18 cellular contexts compared by ENCODE assay signal in genomic region chr17:49468827-49469385, GRCh38. TPM values are rescaled to one million over a fixed set of nuclear protein-coding genes. Genes with fewer than 3 reads are reported as not detected.
"Had no signal": no experiment of that assay in that cellular context is flagged by ENCODE, and none has a peak within 500 bp of the region (broad histone marks: within the 10 kb centered on the region; RNA-seq: fewer than 3 reads in every experiment).

No MANE protein-coding gene starts in this region.

- H3K27ac ChIP-seq: heart left ventricle, right lobe of liver, suprapubic skin, upper lobe of right lung had no signal

- H3K9me3 ChIP-seq: right lobe of liver, suprapubic skin, upper lobe of right lung had no signal

- H3K4me3 ChIP-seq: right lobe of liver, suprapubic skin, upper lobe of right lung had no signal

- H3K36me3 ChIP-seq: heart left ventricle, right lobe of liver, suprapubic skin, upper lobe of right lung had no signal

- ATAC-seq: activated CD8-positive, alpha-beta T cell treated with anti-CD3 and anti-CD28 coated beads, Interleukin-2, amount 10 ng/mL, durations not matched to agents 7 days and 5 days; activated naive CD8-positive, alpha-beta T cell treated with anti-CD3 and anti-CD28 coated beads, Interleukin-2, amount 50 U/mL, for 24 hours; effector memory CD8-positive, alpha-beta T cell; naive thymus-derived CD4-positive, alpha-beta T cell; right lobe of liver; upper lobe of right lung had no signal

- H3K4me1 ChIP-seq: right lobe of liver had no signal

- DNase-seq: activated CD4-positive, CD25-positive, alpha-beta regulatory T cell treated with anti-CD3 and anti-CD28 coated beads, Interleukin-2, amount 50 U/mL, for 72 hours; activated CD8-positive, alpha-beta memory T cell treated with anti-CD3 and anti-CD28 coated beads, Interleukin-2, amount 50 U/mL, for 48 hours; activated CD8-positive, alpha-beta T cell treated with anti-CD3 and anti-CD28 coated beads, Interleukin-2, amount 10 ng/mL, durations not matched to agents 7 days and 5 days; activated naive CD4-positive, alpha-beta T cell treated with Interleukin-2 at 50 U/mL for 16 hours; activated naive CD8-positive, alpha-beta T cell treated with anti-CD3 and anti-CD28 coated beads, Interleukin-2, amount 50 U/mL, for 24 hours; effector memory CD8-positive, alpha-beta T cell; foreskin fibroblast; heart left ventricle; mammary epithelial cell; naive thymus-derived CD4-positive, alpha-beta T cell; nucleus accumbens; right lobe of liver; stimulated activated CD4-positive, alpha-beta T cell treated with anti-CD3 and anti-CD28 coated beads, Interleukin-2, amount 100 ng/mL, for 48 hours; stimulated activated naive CD4-positive, alpha-beta T cell treated with Interleukin-2 at 50 U/mL for 16 hours; SW 1271; upper lobe of right lung had no signal

RNA-seq across cellular contexts. Expression of gene NGFR, which starts 26.2 kb away (rescaled TPM):
- total RNA-seq: epithelial cell of proximal tubule had no signal
- polyA plus RNA-seq: naive thymus-derived CD4-positive, alpha-beta T cell had no signal
